In the genomic region with DNA sequence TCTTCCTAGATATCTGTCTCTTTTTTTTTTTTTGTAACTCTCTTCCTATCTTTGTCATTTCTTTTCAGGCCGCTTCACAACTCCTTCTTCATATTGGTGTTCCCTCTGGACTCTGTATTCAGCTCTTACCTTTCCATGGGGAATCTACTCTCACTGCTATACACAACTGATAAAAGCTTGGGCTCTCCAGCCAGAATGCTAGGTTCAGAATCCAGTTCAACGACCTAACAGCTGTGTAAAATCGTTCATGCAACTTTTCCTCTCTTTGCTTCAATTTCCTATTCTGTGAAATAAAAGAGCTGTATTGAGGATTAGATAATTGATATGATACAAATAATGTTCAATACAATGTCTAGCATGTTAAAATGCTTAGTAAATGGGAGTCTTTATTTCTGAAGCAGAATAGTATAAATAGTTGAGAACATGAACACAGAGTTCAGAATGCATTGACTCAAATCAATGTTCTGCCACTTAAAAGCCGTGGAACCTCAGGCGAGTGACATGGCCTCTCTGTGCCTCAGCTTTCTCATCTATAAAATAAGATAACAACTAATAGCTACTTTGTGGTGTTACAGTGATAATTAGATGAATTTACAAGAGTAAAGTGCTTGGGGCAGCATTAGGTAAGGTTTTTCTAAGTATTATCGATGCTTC, we compare ENCODE assay signal across 23 cellular contexts.
DNase-seq lines count a peak whose midpoint lies in the region; ATAC-seq, FAIRE-seq and TF ChIP-seq lines count a peak whose summit lies in the region.
"Had no signal": no experiment of that assay in that cellular context is flagged by ENCODE, and none has a peak within 500 bp of the region (broad histone marks: within the 10 kb centered on the region; RNA-seq: fewer than 3 reads in every experiment).

No MANE protein-coding gene starts in this region.

- H3K4me1 ChIP-seq in GM23338 (ENCODE audit: insufficient read depth) (peaks cover 9% of the 10 kb centered on the region; the same call in 1 of the 2 replicates), right lobe of liver (peaks cover 0 to 7% (median 0%) of the 10 kb centered on the region in 4 donors)
- H3K4me1 ChIP-seq in naive thymus-derived CD4-positive, alpha-beta T cell (ENCODE audit: control insufficient read depth in 2 of 2, insufficient read depth in 2 of 2, low read length in 2 of 2), result no peaks in the 10 kb centered on the region

- H3K36me3 ChIP-seq in GM23338 (ENCODE audit: insufficient read depth) (0 out of 2 replicates have a peak, but pooled peaks cover 4% of the 10 kb centered on the region), SK-N-MC (ENCODE audit: insufficient read depth, low read length) (no peaks in the 10 kb centered on the region), right lobe of liver (no peaks in the 10 kb centered on the region)
- no peaks in the 10 kb centered on the region for H3K36me3 ChIP-seq in naive thymus-derived CD4-positive, alpha-beta T cell (ENCODE audit: control insufficient read depth in 2 of 3, insufficient read depth in 3 of 3, low read length in 3 of 3)
- H3K36me3 ChIP-seq: BE2C had no signal

- TF ChIP-seq POLR2A in right lobe of liver (IDR thresholded peaks at IDR 0.05), result no peak

- DNase-seq in D721Med (ENCODE audit: insufficient read length, low spot score) (no peak), GM23338 (ENCODE audit: low spot score) (no peak), SK-N-MC (ENCODE audit: low read depth, low spot score) (no peak), right lobe of liver (no peak), RPMI8226 (no peak)
- DNase-seq in naive thymus-derived CD4-positive, alpha-beta T cell, result no peak
- no peak for DNase-seq in T-helper 2 cell treated with Interferon-gamma antibody and Interleukin-4, amounts not matched to agents 5 μg/mL and 100 μg/mL, for 36 hours (ENCODE audit: low spot score)
- no peak for DNase-seq in activated CD8-positive, alpha-beta memory T cell treated with anti-CD3 and anti-CD28 coated beads, Interleukin-2, amount 10 ng/mL, durations not matched to agents 7 days and 5 days
- DNase-seq: ACHN; BE2C; C1 segment of cervical spinal cord; CD4-positive, CD25-positive, alpha-beta regulatory T cell; CD8-positive, alpha-beta memory T cell; COR-L47; GM23248; H7; HFFc6 had no signal

- no peak overlapping the region for H3K9ac ChIP-seq in SK-N-MC (ENCODE audit: insufficient read length)
- H3K9ac ChIP-seq: GM23248 had no signal

- peaks cover 13% of the 10 kb centered on the region; the same call in 2 of the 3 replicates for H3K36me3 Mint-ChIP-seq in GM23338 (ENCODE audit: low read depth)
- peaks cover 10 to 37% (median 32%) of the 10 kb centered on the region in 5 donors for H3K36me3 Mint-ChIP-seq in naive thymus-derived CD4-positive, alpha-beta T cell
- H3K36me3 Mint-ChIP-seq in T-helper 2 cell treated with Interferon-gamma antibody and Interleukin-4, amounts not matched to agents 5 μg/mL and 100 μg/mL, for 36 hours (ENCODE audit: low read depth), result peaks cover 50% of the 10 kb centered on the region
- peaks cover 41% of the 10 kb centered on the region for H3K36me3 Mint-ChIP-seq in activated CD8-positive, alpha-beta memory T cell treated with anti-CD3 and anti-CD28 coated beads, Interleukin-2, amount 10 ng/mL, durations not matched to agents 7 days and 5 days

- no peak for ATAC-seq in GM23338
- peak; percentile 88 to 94 (median 90) for ATAC-seq in right lobe of liver
- no peak for ATAC-seq in naive thymus-derived CD4-positive, alpha-beta T cell
- no peak for ATAC-seq in activated CD8-positive, alpha-beta memory T cell treated with anti-CD3 and anti-CD28 coated beads, Interleukin-2, amount 10 ng/mL, durations not matched to agents 7 days and 5 days
- ATAC-seq: HCT116 had no signal

- no peaks in the 10 kb centered on the region for H3F3A ChIP-seq in GM23338 (replicated peaks; ENCODE audit: low read depth)

- H3K9me2 ChIP-seq in GM23338 (ENCODE audit: insufficient read depth), result no peaks in the 10 kb centered on the region

- 48% methylated on average over 6 of the region's 6 CpGs for WGBS in right lobe of liver (ENCODE audit: insufficient coverage, low coverage, low lambda C conversion rate, missing lambda C conversion rate)

- no peaks in the 10 kb centered on the region for H3K27me3 Mint-ChIP-seq in GM23338 (ENCODE audit: insufficient read depth, low read depth, poor library complexity)
- no peaks in the 10 kb centered on the region for H3K27me3 Mint-ChIP-seq in naive thymus-derived CD4-positive, alpha-beta T cell
- no peaks in the 10 kb centered on the region for H3K27me3 Mint-ChIP-seq in T-helper 2 cell treated with Interferon-gamma antibody and Interleukin-4, amounts not matched to agents 5 μg/mL and 100 μg/mL, for 36 hours (ENCODE audit: low read depth)
- no peaks in the 10 kb centered on the region for H3K27me3 Mint-ChIP-seq in activated CD8-positive, alpha-beta memory T cell treated with anti-CD3 and anti-CD28 coated beads, Interleukin-2, amount 10 ng/mL, durations not matched to agents 7 days and 5 days
- H3K27me3 Mint-ChIP-seq: CD4-positive, CD25-positive, alpha-beta regulatory T cell; CD8-positive, alpha-beta memory T cell had no signal

- FAIRE-seq in D721Med (lab: Jason Lieb, UNC), result peak; percentile 88
- FAIRE-seq: A204.1, G401.6, GM12891, GM19239, HTR-8/SVneo had no signal

- intact Hi-C loops in right lobe of liver (cut with DNase I), result no loop called here
- intact Hi-C loops in naive thymus-derived CD4-positive, alpha-beta T cell (cut with micrococcal nuclease), result no loop called here

- no peak overlapping the region for H3K27ac ChIP-seq in GM23338 (ENCODE audit: low read depth)
- peak overlapping the region; percentile 92 for H3K27ac ChIP-seq in SK-N-MC
- peak overlapping the region in 1 of 3 donors; percentile 6 for H3K27ac ChIP-seq in right lobe of liver
- no peak overlapping the region for H3K27ac ChIP-seq in naive thymus-derived CD4-positive, alpha-beta T cell (ENCODE audit: low read depth, low read length)
- H3K27ac ChIP-seq: GM23248 had no signal

- no peaks in the 10 kb centered on the region for H4K20me1 ChIP-seq in GM23338 (replicated peaks; ENCODE audit: insufficient read depth)

- H3K79me2 ChIP-seq in GM23338 (replicated peaks; ENCODE audit: insufficient read depth), result no peaks in the 10 kb centered on the region

- no peak overlapping the region for H2AFZ ChIP-seq in GM23338
- H2AFZ ChIP-seq: GM23248 had no signal

- no peak overlapping the region for H3K4me3 Mint-ChIP-seq in GM23338
- no peak overlapping the region for H3K4me3 Mint-ChIP-seq in naive thymus-derived CD4-positive, alpha-beta T cell
- H3K4me3 Mint-ChIP-seq in T-helper 2 cell treated with Interferon-gamma antibody and Interleukin-4, amounts not matched to agents 5 μg/mL and 100 μg/mL, for 36 hours, result no peak overlapping the region
- H3K4me3 Mint-ChIP-seq in activated CD8-positive, alpha-beta memory T cell treated with anti-CD3 and anti-CD28 coated beads, Interleukin-2, amount 10 ng/mL, durations not matched to agents 7 days and 5 days, result no peak overlapping the region
- H3K4me3 Mint-ChIP-seq: CD4-positive, CD25-positive, alpha-beta regulatory T cell; CD8-positive, alpha-beta memory T cell; HFFc6 had no signal

- H3K9me3 ChIP-seq in SK-N-MC (ENCODE audit: low read depth, low read length), result peaks cover 7% of the 10 kb centered on the region; the same call in 1 of the 2 replicates
- H3K9me3 ChIP-seq in right lobe of liver, result peaks cover 0 to 3% (median 0%) of the 10 kb centered on the region in 4 donors
- H3K9me3 ChIP-seq in naive thymus-derived CD4-positive, alpha-beta T cell (ENCODE audit: control insufficient read depth in 2 of 3, low read length in 3 of 3), result no peaks in the 10 kb centered on the region

- H3K4me3 ChIP-seq in GM23338 (no peak overlapping the region), SK-N-MC (no peak overlapping the region), right lobe of liver (no peak overlapping the region)
- H3K4me3 ChIP-seq in naive thymus-derived CD4-positive, alpha-beta T cell (ENCODE audit: low read length), result no peak overlapping the region
- H3K4me3 ChIP-seq: GM23248 had no signal

- POLR2A ChIA-PET in naive thymus-derived CD4-positive, alpha-beta T cell (lab: Charles Lee), result no interaction called here

- H3K4me1 Mint-ChIP-seq in GM23338, result peaks cover 23% of the 10 kb centered on the region
- H3K4me1 Mint-ChIP-seq in naive thymus-derived CD4-positive, alpha-beta T cell, result peaks cover 0 to 40% (median 33%) of the 10 kb centered on the region in 7 donors
- peaks cover 15% of the 10 kb centered on the region for H3K4me1 Mint-ChIP-seq in T-helper 2 cell treated with Interferon-gamma antibody and Interleukin-4, amounts not matched to agents 5 μg/mL and 100 μg/mL, for 36 hours (ENCODE audit: low read depth)
- H3K4me1 Mint-ChIP-seq in activated CD8-positive, alpha-beta memory T cell treated with anti-CD3 and anti-CD28 coated beads, Interleukin-2, amount 10 ng/mL, durations not matched to agents 7 days and 5 days, result peaks cover 7% of the 10 kb centered on the region

- CTCF ChIA-PET in naive thymus-derived CD4-positive, alpha-beta T cell (lab: Charles Lee), result no interaction called here
- CTCF ChIA-PET in activated CD8-positive, alpha-beta memory T cell treated with anti-CD3 and anti-CD28 coated beads, Interleukin-2, amount 10 ng/mL, durations not matched to agents 7 days and 5 days (lab: Charles Lee), result interaction anchor here (1.2 kb wide), 1 partner anchor 182 kb away, joined by 4 read pairs; no protein-coding TSS in a partner anchor

- no peak overlapping the region for H3K4me2 ChIP-seq in GM23338

- H3K9me3 Mint-ChIP-seq in GM23338, result peaks cover 14% of the 10 kb centered on the region
- peaks cover 4 to 24% (median 12%) of the 10 kb centered on the region in 11 donors for H3K9me3 Mint-ChIP-seq in naive thymus-derived CD4-positive, alpha-beta T cell
- H3K9me3 Mint-ChIP-seq in T-helper 2 cell treated with Interferon-gamma antibody and Interleukin-4, amounts not matched to agents 5 μg/mL and 100 μg/mL, for 36 hours, result peaks cover 23% of the 10 kb centered on the region
- H3K9me3 Mint-ChIP-seq in activated CD8-positive, alpha-beta memory T cell treated with anti-CD3 and anti-CD28 coated beads, Interleukin-2, amount 10 ng/mL, durations not matched to agents 7 days and 5 days (ENCODE audit: low read depth), result peaks cover 8% of the 10 kb centered on the region

- H3K27ac Mint-ChIP-seq in GM23338, result 0 out of 2 replicates have a peak overlapping the region, but pooled peaks have one; percentile 5
- peak overlapping the region in 1 of 9 donors; percentile 3 for H3K27ac Mint-ChIP-seq in naive thymus-derived CD4-positive, alpha-beta T cell
- no peak overlapping the region for H3K27ac Mint-ChIP-seq in T-helper 2 cell treated with Interferon-gamma antibody and Interleukin-4, amounts not matched to agents 5 μg/mL and 100 μg/mL, for 36 hours
- no peak overlapping the region for H3K27ac Mint-ChIP-seq in activated CD8-positive, alpha-beta memory T cell treated with anti-CD3 and anti-CD28 coated beads, Interleukin-2, amount 10 ng/mL, durations not matched to agents 7 days and 5 days
- H3K27ac Mint-ChIP-seq: HFFc6 had no signal

- TF ChIP-seq CTCF in D721Med (IDR thresholded peaks at IDR 0.05; ENCODE audit: insufficient read depth, missing control alignments) (no peak), GM23338 (conservative IDR thresholded peaks at IDR 0.05; ENCODE audit: low read depth in 2 of 2) (no peak), right lobe of liver (IDR thresholded peaks at IDR 0.05) (no peak)

- H3K27me3 ChIP-seq in GM23338 (ENCODE audit: insufficient read depth) (no peaks in the 10 kb centered on the region), right lobe of liver (no peaks in the 10 kb centered on the region)
- no peaks in the 10 kb centered on the region for H3K27me3 ChIP-seq in naive thymus-derived CD4-positive, alpha-beta T cell (ENCODE audit: control insufficient read depth in 2 of 2, insufficient read depth in 2 of 2, low read length in 2 of 2)
- H3K27me3 ChIP-seq: BE2C had no signal

Comparison
In these comparisons a context has a peak if more than half of its experiments do, and no peak if none do; other contexts are left out.
1. ATAC-seq: peak in right lobe of liver (4 of 4); none in GM23338 (single experiment), naive thymus-derived CD4-positive, alpha-beta T cell (single experiment) and activated CD8-positive, alpha-beta memory T cell treated with anti-CD3 and anti-CD28 coated beads, Interleukin-2, amount 10 ng/mL, durations not matched to agents 7 days and 5 days (single experiment).